Comparison of ENCODE assay signal across 19 cellular contexts in the genomic region with DNA sequence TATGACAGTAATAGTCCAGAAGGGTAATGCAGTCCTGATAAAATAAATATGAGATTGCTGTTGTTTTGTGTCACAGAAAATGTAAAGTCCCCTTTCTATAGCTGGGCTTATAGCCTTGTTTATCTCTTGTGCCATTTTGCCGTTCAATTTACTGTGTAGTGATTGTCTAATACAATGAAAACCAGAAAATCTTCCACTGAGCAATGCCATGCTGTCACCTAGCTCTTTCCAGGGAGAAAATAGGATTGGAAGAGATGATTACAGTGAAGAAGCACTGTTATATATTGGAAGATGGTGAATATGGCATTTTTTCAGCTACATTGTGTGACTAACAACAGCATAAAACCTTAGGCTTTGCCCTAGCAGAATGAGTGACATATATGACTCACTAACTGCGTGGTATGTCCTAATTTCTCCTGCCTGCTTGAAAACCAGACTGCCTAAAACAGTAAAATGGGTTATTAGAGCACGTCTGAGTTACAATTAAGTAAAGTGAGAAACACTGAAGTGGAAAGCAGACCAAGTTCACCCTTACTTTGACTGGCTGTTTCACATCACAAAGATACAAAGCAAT.
A peak's percentile ranks its signal among the peaks of the same experiment; 100 is the strongest.
DNase-seq lines count a peak whose midpoint lies in the region; ATAC-seq, FAIRE-seq and TF ChIP-seq lines count a peak whose summit lies in the region.
"Had no signal": no experiment of that assay in that cellular context is flagged by ENCODE, and none has a peak within 500 bp of the region (broad histone marks: within the 10 kb centered on the region; RNA-seq: fewer than 3 reads in every experiment).

No MANE protein-coding gene starts in this region.

- TF ChIP-seq CTCF in D721Med (IDR thresholded peaks at IDR 0.05; ENCODE audit: insufficient read depth, missing control alignments), result no peak
- TF ChIP-seq CTCF in omental fat pad (IDR thresholded peaks at IDR 0.05), result no peak

- no peak for DNase-seq in D721Med (ENCODE audit: insufficient read length, low spot score)
- peak; percentile 42 for DNase-seq in HT1080 (ENCODE audit: low read depth)
- DNase-seq in astrocyte of the hippocampus (ENCODE audit: low read depth, low spot score), result peak; percentile 57
- DNase-seq in kidney glomerular epithelial cell (lab: John Stamatoyannopoulos, UW), result peak; percentile 30
- no peak for DNase-seq in omental fat pad (ENCODE audit: low spot score)
- no peak for DNase-seq in SKM-1 treated with dmso at 0.1 percent for 144 hours (lab: John Stamatoyannopoulos, UW; ENCODE audit: unreplicated experiment)
- DNase-seq in dermis blood vessel endothelial cell, result no peak
- DNase-seq: brain microvascular endothelial cell; CD8-positive, alpha-beta T cell; cortex of kidney; DMS79 treated with DMSO at 0.1 percent for 48 hours; glutamatergic neuron; left lung; NCI-H1417 treated with DMSO at 0.1 percent for 48 hours; NCI-H82; PC-9; retina; stimulated activated CD4-positive, alpha-beta T cell treated with anti-CD3 and anti-CD28 coated beads, Interleukin-15, amount 100 ng/mL, for 24 hours had no signal

- peak; percentile 53 for FAIRE-seq in D721Med (lab: Jason Lieb, UNC)

- ATAC-seq in omental fat pad (ENCODE audit: low FRiP score) (no peak), GM19397 (IDR thresholded peaks at IDR 0.05; ENCODE audit: unreplicated experiment) (no peak)
- ATAC-seq: CD8-positive, alpha-beta T cell; left lung had no signal

Comparison
In these comparisons a context has a peak if more than half of its experiments do, and no peak if none do; other contexts are left out.
1. DNase-seq: peak in HT1080 (single experiment), astrocyte of the hippocampus (single experiment) and kidney glomerular epithelial cell (single experiment); none in D721Med (single experiment), omental fat pad (single experiment), SKM-1 treated with dmso at 0.1 percent for 144 hours (single experiment) and dermis blood vessel endothelial cell (single experiment).